Comparison of ENCODE assay signal across 1 cellular context in the genomic region with DNA sequence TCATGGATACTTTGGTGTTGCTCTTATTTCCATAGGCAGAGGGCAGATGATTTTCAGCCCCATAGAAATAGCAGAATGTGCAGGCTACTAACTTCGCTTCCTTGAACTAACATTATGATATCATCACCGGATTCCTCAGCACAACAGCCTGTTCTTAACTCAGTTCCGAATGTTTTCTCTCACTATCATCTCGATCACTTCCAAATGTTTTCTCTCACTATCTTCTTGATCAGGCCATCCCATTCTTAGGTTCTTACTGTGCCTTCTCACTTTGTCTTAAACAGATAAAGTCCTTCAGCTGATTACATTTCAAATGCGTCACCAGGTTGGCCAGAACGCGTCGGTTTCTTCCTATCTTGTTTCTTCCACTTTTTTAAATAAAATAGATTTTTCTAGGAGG.
TF ChIP-seq lines count a peak whose summit lies in the region.

No MANE protein-coding gene starts in this region.

TF ChIP-seq in IMR-90, 13 proteins besides CTCF, POLR2A, EP300 and RAD21:
- TF ChIP-seq, protein P1, sequence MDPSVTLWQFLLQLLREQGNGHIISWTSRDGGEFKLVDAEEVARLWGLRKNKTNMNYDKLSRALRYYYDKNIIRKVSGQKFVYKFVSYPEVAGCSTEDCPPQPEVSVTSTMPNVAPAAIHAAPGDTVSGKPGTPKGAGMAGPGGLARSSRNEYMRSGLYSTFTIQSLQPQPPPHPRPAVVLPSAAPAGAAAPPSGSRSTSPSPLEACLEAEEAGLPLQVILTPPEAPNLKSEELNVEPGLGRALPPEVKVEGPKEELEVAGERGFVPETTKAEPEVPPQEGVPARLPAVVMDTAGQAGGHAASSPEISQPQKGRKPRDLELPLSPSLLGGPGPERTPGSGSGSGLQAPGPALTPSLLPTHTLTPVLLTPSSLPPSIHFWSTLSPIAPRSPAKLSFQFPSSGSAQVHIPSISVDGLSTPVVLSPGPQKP (IDR thresholded peaks at IDR 0.05; ENCODE audit: borderline replicate concordance, low read depth, low read length): no peak
- TF ChIP-seq, protein P2, sequence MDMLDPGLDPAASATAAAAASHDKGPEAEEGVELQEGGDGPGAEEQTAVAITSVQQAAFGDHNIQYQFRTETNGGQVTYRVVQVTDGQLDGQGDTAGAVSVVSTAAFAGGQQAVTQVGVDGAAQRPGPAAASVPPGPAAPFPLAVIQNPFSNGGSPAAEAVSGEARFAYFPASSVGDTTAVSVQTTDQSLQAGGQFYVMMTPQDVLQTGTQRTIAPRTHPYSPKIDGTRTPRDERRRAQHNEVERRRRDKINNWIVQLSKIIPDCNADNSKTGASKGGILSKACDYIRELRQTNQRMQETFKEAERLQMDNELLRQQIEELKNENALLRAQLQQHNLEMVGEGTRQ (IDR thresholded peaks at IDR 0.05; ENCODE audit: low read depth, low read length): no peak
- TF ChIP-seq CHD1 (IDR thresholded peaks at IDR 0.05; ENCODE audit: low read depth, low read length) (no peak), RFX5 (IDR thresholded peaks at IDR 0.05; ENCODE audit: low read depth, low read length) (no peak), MAZ (IDR thresholded peaks at IDR 0.05; ENCODE audit: borderline replicate concordance, low read depth, low read length) (no peak), NFE2L2 (IDR thresholded peaks at IDR 0.05; ENCODE audit: low read depth, low read length) (no peak), BHLHE40 (IDR thresholded peaks at IDR 0.05; ENCODE audit: low read depth, low read length) (no peak)
